Comparison of ENCODE assay signal across 9 cellular contexts in genomic region chr16:1533443-1533951, GRCh38. TPM values are rescaled to one million over a fixed set of nuclear protein-coding genes. Genes with fewer than 3 reads are reported as not detected.
DNase-seq lines count a peak whose midpoint lies in the region; ATAC-seq and TF ChIP-seq lines count a peak whose summit lies in the region.
"Had no signal": no experiment of that assay in that cellular context is flagged by ENCODE, and none has a peak within 500 bp of the region (broad histone marks: within the 10 kb centered on the region; RNA-seq: fewer than 3 reads in every experiment).

Gene TMEM204, plus strand, starts transcription at chr16:1533666. Its CDS starts 610 bp downstream, at chr16:1534276.

- POLR2A ChIA-PET in GM10248 (lab: Yijun Ruan, JAX): interaction anchor here (0.6 kb wide), 1 partner anchor 414 kb away, joined by 5 read pairs; no protein-coding TSS in a partner anchor

- H3K4me3 ChIP-seq in GM12864 (ENCODE audit: low read depth, low read length): peak within 1 kb of the TSS; percentile 36
- H3K4me3 ChIP-seq in gastrocnemius medialis: peak within 1 kb of the TSS; percentile 58 to 74 (median 65)

- peaks cover 44% of the 10 kb centered on the region for H3K4me1 Mint-ChIP-seq in activated T-helper 1 cell treated with anti-CD3 and anti-CD28 coated beads, Interleukin-12 subunit alpha, Interleukin-12 subunit beta, Interleukin-2, Interleukin-4 antibody, amounts not matched to agents 30 ng/mL and 10 ng/mL and 1 ng/mL, durations not matched to agents 14 hours and 24 hours and 36 hours (ENCODE audit: low read depth)

- H3K27ac Mint-ChIP-seq in activated T-helper 1 cell treated with anti-CD3 and anti-CD28 coated beads, Interleukin-12 subunit alpha, Interleukin-12 subunit beta, Interleukin-2, Interleukin-4 antibody, amounts not matched to agents 30 ng/mL and 10 ng/mL and 1 ng/mL, durations not matched to agents 14 hours and 24 hours and 36 hours: peak within 1 kb of the TSS; percentile 92

- in situ Hi-C loops in gastrocnemius medialis (cut with MboI; ENCODE audit: low sequenced_read_pairs in 4 of 4): no loop called here

- peak within 1 kb of the TSS; percentile 98 for H3K4me3 Mint-ChIP-seq in activated T-helper 1 cell treated with anti-CD3 and anti-CD28 coated beads, Interleukin-12 subunit alpha, Interleukin-12 subunit beta, Interleukin-2, Interleukin-4 antibody, amounts not matched to agents 30 ng/mL and 10 ng/mL and 1 ng/mL, durations not matched to agents 14 hours and 24 hours and 36 hours

- intact Hi-C loops in activated T-helper 1 cell treated with anti-CD3 and anti-CD28 coated beads, Interleukin-12 subunit alpha, Interleukin-12 subunit beta, Interleukin-2, Interleukin-4 antibody, amounts not matched to agents 30 ng/mL and 10 ng/mL and 1 ng/mL, durations not matched to agents 14 hours and 24 hours and 36 hours (cut with micrococcal nuclease): loop anchor here (10.0 kb wide), 1 partner anchor 229 kb away; the partner anchor contains the start of gene UBE2I
- intact Hi-C loops in Right ventricle myocardium superior (cut with DNase I): no loop called here
- intact Hi-C loops in gastrocnemius medialis (cut with DNase I; ENCODE audit: low total_unique reads): no loop called here

- no peaks in the 10 kb centered on the region for H3K9me3 Mint-ChIP-seq in activated T-helper 1 cell treated with anti-CD3 and anti-CD28 coated beads, Interleukin-12 subunit alpha, Interleukin-12 subunit beta, Interleukin-2, Interleukin-4 antibody, amounts not matched to agents 30 ng/mL and 10 ng/mL and 1 ng/mL, durations not matched to agents 14 hours and 24 hours and 36 hours

- H3K9me3 ChIP-seq in gastrocnemius medialis: no peaks in the 10 kb centered on the region

- peak; percentile 51 for ATAC-seq in Right ventricle myocardium superior (ENCODE audit: poor library complexity)
- peak; percentile 24 to 35 for ATAC-seq in gastrocnemius medialis
- ATAC-seq in esophagus mucosa: no peak

- H3K27me3 ChIP-seq in gastrocnemius medialis: no peaks in the 10 kb centered on the region

- H3K27me3 Mint-ChIP-seq in activated T-helper 1 cell treated with anti-CD3 and anti-CD28 coated beads, Interleukin-12 subunit alpha, Interleukin-12 subunit beta, Interleukin-2, Interleukin-4 antibody, amounts not matched to agents 30 ng/mL and 10 ng/mL and 1 ng/mL, durations not matched to agents 14 hours and 24 hours and 36 hours (ENCODE audit: insufficient read depth): peaks cover 2% of the 10 kb centered on the region

- TF ChIP-seq CTCF in GM12864 (IDR thresholded peaks at IDR 0.05; ENCODE audit: low read depth, low read length, missing control alignments): no peak
- TF ChIP-seq CTCF in gastrocnemius medialis (IDR thresholded peaks at IDR 0.05 in 4 of 5, conservative IDR thresholded peaks at IDR 0.05 in 1 of 5): no peak
- no peak for TF ChIP-seq CTCF in GM10248 (IDR thresholded peaks at IDR 0.05; ENCODE audit: control extremely low read depth, extremely low read depth, low read depth, missing control alignments)

- TF ChIP-seq POLR2A in gastrocnemius medialis (IDR thresholded peaks at IDR 0.05): peak; percentile 50 to 76

- H3K36me3 ChIP-seq in gastrocnemius medialis: peaks cover 0 to 13% of the 10 kb centered on the region in 2 donors

- H3K27ac ChIP-seq in gastrocnemius medialis: peak within 1 kb of the TSS; percentile 86 to 94 (median 89)
- H3K27ac ChIP-seq: epithelial cell of prostate had no signal

- H3K4me1 ChIP-seq in gastrocnemius medialis: peaks cover 15 to 31% of the 10 kb centered on the region in 2 donors

- DNase-seq in GM12864 (ENCODE audit: low read depth) (no peak), Right ventricle myocardium superior (peak; percentile 87), gastrocnemius medialis (peak; percentile 61 to 72), SHP77 treated with DMSO at 0.1 percent for 48 hours (lab: John Stamatoyannopoulos, UW) (no peak), GM10248 (ENCODE audit: extremely low spot score) (no peak), cerebellar nuclear complex (lab: John Stamatoyannopoulos, UW) (no peak)
- DNase-seq in activated T-helper 1 cell treated with anti-CD3 and anti-CD28 coated beads, Interleukin-12 subunit alpha, Interleukin-12 subunit beta, Interleukin-2, Interleukin-4 antibody, amounts not matched to agents 30 ng/mL and 10 ng/mL and 1 ng/mL, durations not matched to agents 14 hours and 24 hours and 36 hours (ENCODE audit: low spot score): peak; percentile 47

- H3K36me3 Mint-ChIP-seq in activated T-helper 1 cell treated with anti-CD3 and anti-CD28 coated beads, Interleukin-12 subunit alpha, Interleukin-12 subunit beta, Interleukin-2, Interleukin-4 antibody, amounts not matched to agents 30 ng/mL and 10 ng/mL and 1 ng/mL, durations not matched to agents 14 hours and 24 hours and 36 hours (ENCODE audit: low read depth): peaks cover 26% of the 10 kb centered on the region

- CTCF ChIA-PET in GM10248 (lab: Yijun Ruan, JAX): no interaction called here

RNA-seq across cellular contexts. Expression of gene TMEM204, which starts in this region (rescaled TPM):
- 22.8 and 23.7 TPM in 2 replicates for total RNA-seq in activated T-helper 1 cell treated with anti-CD3 and anti-CD28 coated beads, Interleukin-12 subunit alpha, Interleukin-12 subunit beta, Interleukin-2, Interleukin-4 antibody, amounts not matched to agents 30 ng/mL and 10 ng/mL and 1 ng/mL, durations not matched to agents 14 hours and 24 hours and 36 hours
- 28.9 TPM for total RNA-seq in Right ventricle myocardium superior
- total RNA-seq in gastrocnemius medialis: 10 to 100 TPM; 14.7 to 27.7 (median 22.1) TPM
- total RNA-seq in esophagus mucosa: 2.8 TPM

Comparison
In these comparisons a context has a peak if more than half of its experiments do, and no peak if none do; other contexts are left out.
1. DNase-seq: peak in activated T-helper 1 cell treated with anti-CD3 and anti-CD28 coated beads, Interleukin-12 subunit alpha, Interleukin-12 subunit beta, Interleukin-2, Interleukin-4 antibody, amounts not matched to agents 30 ng/mL and 10 ng/mL and 1 ng/mL, durations not matched to agents 14 hours and 24 hours and 36 hours (single experiment), Right ventricle myocardium superior (single experiment) and gastrocnemius medialis (2 of 2); none in GM12864 (single experiment), SHP77 treated with DMSO at 0.1 percent for 48 hours (single experiment), GM10248 (single experiment) and cerebellar nuclear complex (0 of 2).